21 cellular contexts compared by ENCODE assay signal in the genomic region with DNA sequence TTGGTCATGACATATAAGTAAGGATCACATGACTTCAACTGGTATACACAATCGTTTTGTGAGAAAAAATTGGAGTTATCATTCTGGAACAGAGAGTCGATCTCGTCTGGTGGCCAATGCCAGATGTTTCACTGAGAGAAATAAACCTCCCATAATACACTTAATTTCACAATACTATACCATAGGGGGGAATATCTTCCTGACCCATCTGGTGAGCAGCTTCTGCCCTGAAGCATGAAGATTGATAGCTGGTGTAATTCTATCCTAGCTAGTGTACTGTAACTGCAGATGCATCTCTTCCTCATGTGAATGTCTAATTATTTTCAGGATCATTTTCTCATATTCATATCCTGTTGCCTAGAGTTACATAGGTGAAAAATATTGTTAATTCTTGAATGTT. TPM values are rescaled to one million over a fixed set of nuclear protein-coding genes. Genes with fewer than 3 reads are reported as not detected.
DNase-seq lines count a peak whose midpoint lies in the region; ATAC-seq and TF ChIP-seq lines count a peak whose summit lies in the region.
"Had no signal": no experiment of that assay in that cellular context is flagged by ENCODE, and none has a peak within 500 bp of the region (broad histone marks: within the 10 kb centered on the region; RNA-seq: fewer than 3 reads in every experiment).

No MANE protein-coding gene starts in this region.

- H3K4me1 ChIP-seq in GM23248 (ENCODE audit: insufficient read depth), result no peaks in the 10 kb centered on the region
- H3K4me1 ChIP-seq in H9 (ENCODE audit: insufficient read depth, low read length), result no peaks in the 10 kb centered on the region
- H3K4me1 ChIP-seq: Peyer's patch had no signal

- H2BK12ac ChIP-seq in H9 (ENCODE audit: insufficient read length, low read depth, low read length), result no peak overlapping the region

- H2AK5ac ChIP-seq in H9 (ENCODE audit: insufficient read length, low read length), result no peak overlapping the region

- no peaks in the 10 kb centered on the region for H3K23me2 ChIP-seq in H9 (ENCODE audit: insufficient read length, low read depth, low read length, poor library complexity, severe bottlenecking)

- no peak for TF ChIP-seq CTCF in H9 (conservative IDR thresholded peaks at IDR 0.05)

- no peaks in the 10 kb centered on the region for H3K79me1 ChIP-seq in H9 (ENCODE audit: insufficient read depth, low read depth, low read length, poor library complexity, severe bottlenecking)

- H2BK15ac ChIP-seq in H9 (ENCODE audit: low read depth, low read length), result no peak overlapping the region

- DNase-seq in NCI-H510A treated with DMSO at 0.1 percent for 48 hours (lab: John Stamatoyannopoulos, UW) (peak; percentile 42), NCI-H510A (lab: John Stamatoyannopoulos, UW) (no peak), NCI-H446 treated with DMSO at 0.1 percent for 48 hours (lab: John Stamatoyannopoulos, UW) (peak; percentile 86), SK-N-DZ (ENCODE audit: low spot score) (peak; percentile 45), GM23248 (no peak), NCI-H1930 (lab: John Stamatoyannopoulos, UW) (no peak), H9 (no peak)
- DNase-seq: CD8-positive, alpha-beta T cell; DMS79 treated with DMSO at 0.1 percent for 48 hours; GOT3; NCI-H187; NCI-H774; Peyer's patch; Right ventricle myocardium superior had no signal

- H4K20me1 ChIP-seq in GM23248 (ENCODE audit: insufficient read depth), result no peaks in the 10 kb centered on the region
- H4K20me1 ChIP-seq in H9 (ENCODE audit: control insufficient read depth, insufficient read depth, insufficient read length), result no peaks in the 10 kb centered on the region
- H4K20me1 ChIP-seq: BLaER1 had no signal

- H2BK20ac ChIP-seq in H9 (ENCODE audit: low read depth, low read length, poor library complexity, severe bottlenecking), result no peak overlapping the region

- H3K36me3 ChIP-seq in GM23248 (ENCODE audit: low read depth), result no peaks in the 10 kb centered on the region
- H3K36me3 ChIP-seq: BLaER1, Peyer's patch had no signal

- H3K18ac ChIP-seq in H9 (ENCODE audit: insufficient read length, low read depth, low read length), result no peak overlapping the region

- H3F3A ChIP-seq in GM23248 (ENCODE audit: insufficient read depth), result no peaks in the 10 kb centered on the region

- H3K36me3 Mint-ChIP-seq in H9 (ENCODE audit: insufficient read depth in 1 of 3, low read depth in 3 of 3), result no peaks in the 10 kb centered on the region
- H3K36me3 Mint-ChIP-seq: CD8-positive, alpha-beta T cell had no signal

- H3K27me3 ChIP-seq in GM23248 (replicated peaks; ENCODE audit: insufficient read depth) (no peaks in the 10 kb centered on the region), H9 (ENCODE audit: insufficient read depth, low read length) (no peaks in the 10 kb centered on the region)
- H3K27me3 ChIP-seq: BLaER1, Peyer's patch had no signal

- H3K27ac Mint-ChIP-seq in H9, result no peak overlapping the region
- H3K27ac Mint-ChIP-seq: CD8-positive, alpha-beta T cell had no signal

- no peaks in the 10 kb centered on the region for H3K9me2 ChIP-seq in GM23248 (ENCODE audit: insufficient read depth)

- H3K4me3 ChIP-seq in GM23248, result no peak overlapping the region
- H3K4me3 ChIP-seq: BLaER1, Peyer's patch had no signal

- no peak overlapping the region for H3K56ac ChIP-seq in H9 (ENCODE audit: insufficient read length, low read depth, low read length)

- no peaks in the 10 kb centered on the region for H3K79me2 ChIP-seq in GM23248 (ENCODE audit: insufficient read depth)
- H3K79me2 ChIP-seq in H9 (ENCODE audit: insufficient read depth, low read length), result no peaks in the 10 kb centered on the region

- H3K4ac ChIP-seq in H9 (ENCODE audit: low read depth, low read length), result no peak overlapping the region

- no peak overlapping the region for H2BK5ac ChIP-seq in H9 (ENCODE audit: insufficient read length, low read length)

- H4K91ac ChIP-seq in H9 (ENCODE audit: insufficient read length, low read depth, low read length), result no peak overlapping the region

- H3K23ac ChIP-seq in H9 (ENCODE audit: insufficient read length, low read depth, low read length), result no peak overlapping the region

- H3K4me3 Mint-ChIP-seq in H9, result no peak overlapping the region
- H3K4me3 Mint-ChIP-seq: CD8-positive, alpha-beta T cell had no signal

- peaks cover 2% of the 10 kb centered on the region for H3K27me3 Mint-ChIP-seq in H9 (ENCODE audit: low read depth)

- no peak overlapping the region for H3K14ac ChIP-seq in H9 (ENCODE audit: insufficient read depth, low read length)

- H3K9me3 ChIP-seq in GM23248 (ENCODE audit: low read depth) (no peaks in the 10 kb centered on the region), H9 (ENCODE audit: control insufficient read depth, low read depth, low read length) (no peaks in the 10 kb centered on the region)
- H3K9me3 ChIP-seq: BLaER1, Peyer's patch had no signal

- H4K8ac ChIP-seq in H9 (replicated peaks; ENCODE audit: insufficient read length, low read depth, low read length), result no peak overlapping the region

- H4K5ac ChIP-seq in H9 (ENCODE audit: insufficient read length, low read depth, low read length), result no peak overlapping the region

- no peaks in the 10 kb centered on the region for H3K9me3 Mint-ChIP-seq in H9
- H3K9me3 Mint-ChIP-seq: CD8-positive, alpha-beta T cell had no signal

- H3K4me2 ChIP-seq in GM23248 (ENCODE audit: unreplicated experiment) (no peak overlapping the region), H9 (ENCODE audit: insufficient read depth, insufficient read length, low read length) (no peak overlapping the region)
- H3K4me2 ChIP-seq: BLaER1, KMS-11 had no signal

- in situ Hi-C loops in GM23248 (cut with MboI), result no loop called here

- no peak overlapping the region for H3K9ac ChIP-seq in GM23248
- H3K9ac ChIP-seq in H9 (ENCODE audit: extremely low read depth, insufficient read length, low read length), result no peak overlapping the region
- H3K9ac ChIP-seq: BLaER1, KMS-11 had no signal

- H3K4me1 Mint-ChIP-seq in H9, result peaks cover 3% of the 10 kb centered on the region in 2 experiments; a peak in 3 of 4 replicates

- no peak for ATAC-seq in HG03159 (IDR thresholded peaks at IDR 0.05; ENCODE audit: unreplicated experiment)
- ATAC-seq: CD8-positive, alpha-beta T cell; HepG2 had no signal

- H2BK120ac ChIP-seq in H9 (ENCODE audit: low read depth, low read length, poor library complexity, severe bottlenecking), result no peak overlapping the region

- H3T11ph ChIP-seq in H9 (ENCODE audit: low read length), result no peak overlapping the region

- H3K27ac ChIP-seq in GM23248 (no peak overlapping the region), H9 (ENCODE audit: insufficient read length, low read depth, low read length) (no peak overlapping the region)
- H3K27ac ChIP-seq: BLaER1, KMS-11, Peyer's patch had no signal

- no peak overlapping the region for H2AFZ ChIP-seq in GM23248
- no peak overlapping the region for H2AFZ ChIP-seq in H9 (ENCODE audit: low read length)

- 1 to 7% methylated on average over 3 of the region's 3 CpGs for WGBS in GM23248 (ENCODE audit: low coverage in 1 of 2, low lambda C conversion rate in 2 of 2, missing lambda C conversion rate in 2 of 2), 2 experiments
- WGBS in H9 (ENCODE audit: extremely low coverage, insufficient read length, low lambda C conversion rate), result no CpG with 5 or more reads among the region's 3 CpGs

RNA-seq across cellular contexts. Expression of a gene that starts 15.6 kb away (rescaled TPM):
- polyA plus RNA-seq in SK-N-DZ (2014; cell fraction: cytosol; rRNA removed), result 0.08 and 0.43 TPM in 2 replicates
- 0.22 and 0.24 TPM in 2 replicates for polyA plus RNA-seq in SK-N-DZ (2014; cell fraction: nucleus; rRNA removed)
- total RNA-seq in GM23248 (2014; rRNA removed; shearing (Covaris generic)), result not detected in 2 replicates
- polyA plus RNA-seq in GM23248 (2016; fragmentation: Nextera tagmentation; extraction: Ambion mirVana), result not detected in 2 replicates
- 0.13 and 0.29 TPM in 2 replicates for total RNA-seq in H9 (2021)
- total RNA-seq: CD8-positive, alpha-beta T cell; G401; HepG2; M059J; Peyer's patch; Right ventricle myocardium superior; T-helper 1 cell treated with Interleukin-12 subunit alpha and Interleukin-12 subunit beta and Interleukin-4 antibody, amounts not matched to agents 30 ng/mL and 1 ng/mL, for 36 hours had no signal
- polyA plus RNA-seq: HepG2 had no signal

Comparison
In these comparisons a context has a peak if more than half of its experiments do, and no peak if none do; other contexts are left out.
1. DNase-seq: peak in NCI-H510A treated with DMSO at 0.1 percent for 48 hours (single experiment), NCI-H446 treated with DMSO at 0.1 percent for 48 hours (single experiment) and SK-N-DZ (single experiment); none in NCI-H510A (single experiment), GM23248 (single experiment), NCI-H1930 (0 of 2) and H9 (single experiment).